8 cellular contexts compared by ENCODE assay signal in genomic region chr9:95626885-95627558, GRCh38.
DNase-seq lines count a peak whose midpoint lies in the region; TF ChIP-seq lines count a peak whose summit lies in the region.

No MANE protein-coding gene starts in this region.

- no peak for TF ChIP-seq POLR2A in breast epithelium (IDR thresholded peaks at IDR 0.05)

- no peak for TF ChIP-seq CTCF in breast epithelium (IDR thresholded peaks at IDR 0.05)

- no peaks in the 10 kb centered on the region for H3K27me3 ChIP-seq in SJSA1 (replicated peaks)
- peaks cover 0 to 7% of the 10 kb centered on the region in 2 donors for H3K27me3 ChIP-seq in breast epithelium
- H3K27me3 ChIP-seq in effector memory CD4-positive, alpha-beta T cell (replicated peaks; ENCODE audit: control insufficient read depth, insufficient read depth, low read length, poor library complexity, severe bottlenecking): no peaks in the 10 kb centered on the region

- peak overlapping the region; percentile 91 for H3K27ac ChIP-seq in SJSA1
- peak overlapping the region; percentile 17 for H3K27ac ChIP-seq in adipose tissue (ENCODE audit: low read depth, low read length)
- H3K27ac ChIP-seq in breast epithelium: peak overlapping the region in 1 of 2 donors; percentile 66
- H3K27ac ChIP-seq in effector memory CD4-positive, alpha-beta T cell (ENCODE audit: insufficient read depth, low read length, poor library complexity, severe bottlenecking): no peak overlapping the region

- H3K4me1 ChIP-seq in SJSA1 (replicated peaks) (peaks cover 50% of the 10 kb centered on the region), breast epithelium (no peaks in the 10 kb centered on the region)
- peaks cover 7% of the 10 kb centered on the region for H3K4me1 ChIP-seq in effector memory CD4-positive, alpha-beta T cell (ENCODE audit: control insufficient read depth, insufficient read depth, low read length, poor library complexity, severe bottlenecking)

- no peak overlapping the region for H3K4me3 ChIP-seq in SJSA1
- no peak overlapping the region for H3K4me3 ChIP-seq in breast epithelium
- no peak overlapping the region for H3K4me3 ChIP-seq in effector memory CD4-positive, alpha-beta T cell (ENCODE audit: insufficient read depth, low read depth, low read length, poor library complexity, severe bottlenecking)

- no peaks in the 10 kb centered on the region for H3K9me3 ChIP-seq in SJSA1 (replicated peaks)
- H3K9me3 ChIP-seq in breast epithelium: no peaks in the 10 kb centered on the region
- no peaks in the 10 kb centered on the region for H3K9me3 ChIP-seq in effector memory CD4-positive, alpha-beta T cell (ENCODE audit: control insufficient read depth, low read length)

- H3K36me3 ChIP-seq in SJSA1 (no peaks in the 10 kb centered on the region), breast epithelium (no peaks in the 10 kb centered on the region)
- no peaks in the 10 kb centered on the region for H3K36me3 ChIP-seq in effector memory CD4-positive, alpha-beta T cell (ENCODE audit: control insufficient read depth, insufficient read depth, low read length)

- intact Hi-C loops in breast epithelium (cut with DNase I; ENCODE audit: low total_unique reads): no loop called here

- 35 to 60% (median 37%) methylated on average over 21 of the region's 21 CpGs for WGBS in adipose tissue, 3 donors

- DNase-seq in SJSA1 (ENCODE audit: low read depth in 1 of 2, low spot score in 2 of 2) (peak; percentile 38 to 67), myocyte (ENCODE audit: low read depth) (peak; percentile 18), NCI-H82 treated with DMSO at 0.1 percent for 48 hours (lab: John Stamatoyannopoulos, UW; ENCODE audit: unreplicated experiment) (no peak), iPS-NIHi11 (ENCODE audit: low spot score) (no peak), breast epithelium (ENCODE audit: low spot score in 2 of 2) (no peak)
- peak in 4 of 6 experiments; percentile 9 to 40 (median 12) for DNase-seq in stimulated activated naive CD4-positive, alpha-beta T cell (lab: John Stamatoyannopoulos, UW)
- no peak for DNase-seq in effector memory CD4-positive, alpha-beta T cell

Comparison
In these comparisons a context has a peak if more than half of its experiments do, and no peak if none do; other contexts are left out.
1. DNase-seq: peak in SJSA1 (2 of 2), myocyte (single experiment) and stimulated activated naive CD4-positive, alpha-beta T cell (4 of 6); none in NCI-H82 treated with DMSO at 0.1 percent for 48 hours (single experiment), iPS-NIHi11 (single experiment), breast epithelium (0 of 2) and effector memory CD4-positive, alpha-beta T cell (0 of 3).